1 cellular context compared by ENCODE assay signal in genomic region chr3:42691861-42692666, GRCh38.
TF ChIP-seq lines count a peak whose summit lies in the region.

No MANE protein-coding gene starts in this region.

TF ChIP-seq in WTC11, 78 proteins besides CTCF, POLR2A, EP300 and RAD21 (continued from another document):
- TF ChIP-seq ZNF512 (CRISPR knock-in tag; IDR thresholded peaks at IDR 0.05; ENCODE audit: borderline replicate concordance), result no peak
- no peak for TF ChIP-seq NR1H2 (CRISPR knock-in tag; IDR thresholded peaks at IDR 0.05)
- TF ChIP-seq ZNF232 (CRISPR knock-in tag; IDR thresholded peaks at IDR 0.05), result no peak
- TF ChIP-seq OVOL2 (CRISPR knock-in tag; IDR thresholded peaks at IDR 0.05; ENCODE audit: borderline replicate concordance), result no peak
- TF ChIP-seq JAZF1 (CRISPR knock-in tag; IDR thresholded peaks at IDR 0.05), result no peak
- no peak for TF ChIP-seq ZNF423 (CRISPR knock-in tag; IDR thresholded peaks at IDR 0.05)
- TF ChIP-seq TEAD4 (CRISPR knock-in tag; IDR thresholded peaks at IDR 0.05), result no peak
- TF ChIP-seq MYBL2 (CRISPR knock-in tag; IDR thresholded peaks at IDR 0.05), result no peak
- TF ChIP-seq JUN (CRISPR knock-in tag; IDR thresholded peaks at IDR 0.05), result no peak
- TF ChIP-seq SMAD3 (CRISPR knock-in tag; IDR thresholded peaks at IDR 0.05; ENCODE audit: borderline replicate concordance), result no peak
- no peak for TF ChIP-seq MLX (CRISPR knock-in tag; IDR thresholded peaks at IDR 0.05)
- TF ChIP-seq FOXJ3 (CRISPR knock-in tag; IDR thresholded peaks at IDR 0.05; ENCODE audit: borderline replicate concordance), result no peak
- TF ChIP-seq GABPB1 (CRISPR knock-in tag; IDR thresholded peaks at IDR 0.05), result no peak
- no peak for TF ChIP-seq TP53 (CRISPR knock-in tag; IDR thresholded peaks at IDR 0.05)
